9 cellular contexts compared by ENCODE assay signal in genomic region chr2:101710690-101711318, GRCh38. TPM values are rescaled to one million over a fixed set of nuclear protein-coding genes. Genes with fewer than 3 reads are reported as not detected.
DNase-seq lines count a peak whose midpoint lies in the region; ATAC-seq and TF ChIP-seq lines count a peak whose summit lies in the region.
"Had no signal": no experiment of that assay in that cellular context is flagged by ENCODE, and none has a peak within 500 bp of the region (broad histone marks: within the 10 kb centered on the region; RNA-seq: fewer than 3 reads in every experiment).

No MANE protein-coding gene starts in this region.

- TF ChIP-seq POLR2A in tibial nerve (IDR thresholded peaks at IDR 0.05): no peak

- H3K9me3 Mint-ChIP-seq in activated naive CD4-positive, alpha-beta T cell treated with anti-CD3 and anti-CD28 coated beads for 36 hours: no peaks in the 10 kb centered on the region

- no peaks in the 10 kb centered on the region for H3K27me3 Mint-ChIP-seq in activated naive CD4-positive, alpha-beta T cell treated with anti-CD3 and anti-CD28 coated beads for 36 hours (ENCODE audit: low read depth)

- no peaks in the 10 kb centered on the region for H3K9me3 ChIP-seq in tibial nerve

- no peak for DNase-seq in activated naive CD4-positive, alpha-beta T cell treated with anti-CD3 and anti-CD28 coated beads for 36 hours
- no peak for DNase-seq in activated naive CD4-positive, alpha-beta T cell treated with anti-CD3 and anti-CD28 coated beads, Interleukin-2, amount 50 U/mL, for 16 hours
- DNase-seq in glomerular visceral epithelial cell (ENCODE audit: extremely low spot score) (peak; percentile 33), tibial nerve (ENCODE audit: low spot score in 2 of 2) (no peak), HK-2 (ENCODE audit: unreplicated experiment) (no peak), DMS79 (lab: John Stamatoyannopoulos, UW) (no peak)
- DNase-seq: stimulated activated CD4-positive, alpha-beta T cell treated with anti-CD3 and anti-CD28 coated beads, Interleukin-2, amount 100 ng/mL, for 24 hours had no signal

- H3K36me3 ChIP-seq in tibial nerve: no peaks in the 10 kb centered on the region

- intact Hi-C loops in activated naive CD4-positive, alpha-beta T cell treated with anti-CD3 and anti-CD28 coated beads for 36 hours (cut with micrococcal nuclease): loop anchor here (1.0 kb wide), 1 partner anchor 8 kb away; no protein-coding TSS in a partner anchor

- no peaks in the 10 kb centered on the region for H3K27me3 ChIP-seq in tibial nerve

- ATAC-seq in SK-N-SH treated with all-trans-retinoic acid at 6 μM for 48 hours (peak; percentile 71), HG02571 (IDR thresholded peaks at IDR 0.05; ENCODE audit: unreplicated experiment) (no peak)

- no peak overlapping the region for H3K4me3 ChIP-seq in tibial nerve

- CTCF ChIA-PET in activated naive CD4-positive, alpha-beta T cell treated with anti-CD3 and anti-CD28 coated beads for 36 hours (lab: Charles Lee): interaction anchor here (0.8 to 3.7 kb wide), 9 partner anchors 9 to 117 kb away, joined by 3 to 10 read pairs (median 3); no protein-coding TSS in a partner anchor

- TF ChIP-seq CTCF in tibial nerve (IDR thresholded peaks at IDR 0.05): no peak

- peak overlapping the region; percentile 23 for H3K4me3 Mint-ChIP-seq in activated naive CD4-positive, alpha-beta T cell treated with anti-CD3 and anti-CD28 coated beads for 36 hours

- peaks cover 20% of the 10 kb centered on the region for H3K36me3 Mint-ChIP-seq in activated naive CD4-positive, alpha-beta T cell treated with anti-CD3 and anti-CD28 coated beads for 36 hours (ENCODE audit: low read depth)

- no peak for TF ChIP-seq EP300 in tibial nerve (IDR thresholded peaks at IDR 0.05)

- peak overlapping the region in 3 of 4 donors; percentile 11 to 47 (median 11) for H3K27ac ChIP-seq in tibial nerve

- H3K27ac Mint-ChIP-seq in activated naive CD4-positive, alpha-beta T cell treated with anti-CD3 and anti-CD28 coated beads for 36 hours: peak overlapping the region; percentile 59

- 34 to 39% methylated on average over 5 of the region's 5 CpGs for WGBS in tibial nerve, 2 donors

- H3K4me1 Mint-ChIP-seq in activated naive CD4-positive, alpha-beta T cell treated with anti-CD3 and anti-CD28 coated beads for 36 hours (ENCODE audit: low read depth): peaks cover 84% of the 10 kb centered on the region

- peaks cover 0 to 78% (median 48%) of the 10 kb centered on the region in 4 donors for H3K4me1 ChIP-seq in tibial nerve

TF ChIP-seq in SK-N-SH treated with all-trans-retinoic acid at 6 μM for 48 hours, 23 proteins besides CTCF, POLR2A, EP300 and RAD21:
- no peak for TF ChIP-seq POU6F1 (CRISPR knock-in tag; IDR thresholded peaks at IDR 0.05; ENCODE audit: borderline replicate concordance, low read depth)
- no peak for TF ChIP-seq ZNF8 (CRISPR knock-in tag; IDR thresholded peaks at IDR 0.05)
- TF ChIP-seq ARNTL (CRISPR knock-in tag; IDR thresholded peaks at IDR 0.05; ENCODE audit: borderline replicate concordance, low read depth): no peak
- no peak for TF ChIP-seq BACH2 (CRISPR knock-in tag; IDR thresholded peaks at IDR 0.05; ENCODE audit: borderline replicate concordance)
- no peak for TF ChIP-seq TSHZ2 (CRISPR knock-in tag; IDR thresholded peaks at IDR 0.05)
- no peak for TF ChIP-seq CSDC2 (CRISPR knock-in tag; IDR thresholded peaks at IDR 0.05)
- no peak for TF ChIP-seq ZNF565 (CRISPR knock-in tag; conservative IDR thresholded peaks at IDR 0.05; ENCODE audit: low read depth)
- no peak for TF ChIP-seq ZFP3 (CRISPR knock-in tag; IDR thresholded peaks at IDR 0.05)
- TF ChIP-seq ZNF70 (CRISPR knock-in tag; IDR thresholded peaks at IDR 0.05): no peak
- TF ChIP-seq ISL1 (CRISPR knock-in tag; IDR thresholded peaks at IDR 0.05): no peak
- no peak for TF ChIP-seq CREB5 (CRISPR knock-in tag; IDR thresholded peaks at IDR 0.05; ENCODE audit: low read depth)
- TF ChIP-seq RARB (CRISPR knock-in tag; IDR thresholded peaks at IDR 0.05): no peak
- no peak for TF ChIP-seq OSR1 (CRISPR knock-in tag; IDR thresholded peaks at IDR 0.05)
- TF ChIP-seq ESRRG (CRISPR knock-in tag; IDR thresholded peaks at IDR 0.05): no peak

RNA-seq across cellular contexts. Expression of gene MAP4K4, which starts 13.3 kb away (rescaled TPM):
- 100 to 1,000 TPM; 126 to 131 TPM for total RNA-seq in activated naive CD4-positive, alpha-beta T cell treated with anti-CD3 and anti-CD28 coated beads for 36 hours
- 10 to 100 TPM; 78.0 to 85.7 (median 84.4) TPM for total RNA-seq in tibial nerve
